1 cellular context compared by ENCODE assay signal in genomic region chr5:10351199-10351881, GRCh38.
A peak's percentile ranks its signal among the peaks of the same experiment; 100 is the strongest.
TF ChIP-seq lines count a peak whose summit lies in the region.

No MANE protein-coding gene starts in this region.

TF ChIP-seq in IMR-90, 13 proteins besides CTCF, POLR2A, EP300 and RAD21:
- TF ChIP-seq MXI1 (IDR thresholded peaks at IDR 0.05; ENCODE audit: borderline replicate concordance, low read depth, low read length) (no peak), BHLHE40 (IDR thresholded peaks at IDR 0.05; ENCODE audit: low read depth, low read length) (peak; percentile 79), RCOR1 (IDR thresholded peaks at IDR 0.05; ENCODE audit: insufficient replicate concordance, low read length) (no peak)
